18 cellular contexts compared by ENCODE assay signal in genomic region chr3:39102504-39103323, GRCh38. TPM values are rescaled to one million over a fixed set of nuclear protein-coding genes. Genes with fewer than 3 reads are reported as not detected.
DNase-seq lines count a peak whose midpoint lies in the region; ATAC-seq and TF ChIP-seq lines count a peak whose summit lies in the region.
"Had no signal": no experiment of that assay in that cellular context is flagged by ENCODE, and none has a peak within 500 bp of the region (broad histone marks: within the 10 kb centered on the region; RNA-seq: fewer than 3 reads in every experiment).

No MANE protein-coding gene starts in this region.

- peak overlapping the region; percentile 88 for H3K4me2 ChIP-seq in Loucy (ENCODE audit: low read depth, low read length, poor library complexity, severe bottlenecking)

- peak; percentile 18 for DNase-seq in activated CD8-positive, alpha-beta T cell treated with anti-CD3 and anti-CD28 coated beads, Interleukin-2, amount 10 ng/mL, durations not matched to agents 7 days and 5 days
- DNase-seq in activated CD8-positive, alpha-beta T cell treated with anti-CD3 and anti-CD28 coated beads for 36 hours, result no peak
- DNase-seq in endothelial cell (ENCODE audit: low spot score) (no peak), NCI-H748 (lab: John Stamatoyannopoulos, UW; ENCODE audit: unreplicated experiment) (no peak)
- no peak for DNase-seq in stimulated activated naive B cell treated with anti-CD40 and anti-IgM and Interleukin-4, amounts not matched to agents 10 μg/mL and 1 μg/mL and 100 μg/mL, for 72 hours
- DNase-seq in effector CD4-positive, alpha-beta T cell, result no peak
- DNase-seq: aorta, C1 segment of cervical spinal cord, left lung, MG63, NCI-H187, transverse colon had no signal

- peak overlapping the region; percentile 19 for H3K4me3 ChIP-seq in Loucy (ENCODE audit: low read length, poor library complexity, severe bottlenecking)
- H3K4me3 ChIP-seq: gastroesophageal sphincter, left lung, MG63, prostate gland, transverse colon had no signal

- no peaks in the 10 kb centered on the region for H3K9me2 ChIP-seq in Loucy (replicated peaks; ENCODE audit: low read depth, low read length)

- CTCF ChIA-PET in activated CD8-positive, alpha-beta T cell treated with anti-CD3 and anti-CD28 coated beads, Interleukin-2, amount 10 ng/mL, durations not matched to agents 7 days and 5 days (lab: Charles Lee), result interaction anchor here (8.6 kb wide), 1 partner anchor 186 kb away, joined by 59 read pairs; no protein-coding TSS in a partner anchor
- CTCF ChIA-PET in activated CD8-positive, alpha-beta T cell treated with anti-CD3 and anti-CD28 coated beads for 36 hours (lab: Charles Lee), result interaction anchor here (0.7 to 2.7 kb wide), 5 partner anchors 24 to 611 kb away, joined by 3 to 16 read pairs (median 3); no protein-coding TSS in a partner anchor

- H3K9me3 Mint-ChIP-seq in activated CD8-positive, alpha-beta T cell treated with anti-CD3 and anti-CD28 coated beads, Interleukin-2, amount 10 ng/mL, durations not matched to agents 7 days and 5 days (ENCODE audit: insufficient read depth), result no peaks in the 10 kb centered on the region
- no peaks in the 10 kb centered on the region for H3K9me3 Mint-ChIP-seq in activated CD8-positive, alpha-beta T cell treated with anti-CD3 and anti-CD28 coated beads for 36 hours
- no peaks in the 10 kb centered on the region for H3K9me3 Mint-ChIP-seq in endothelial cell (ENCODE audit: unreplicated experiment)
- no peaks in the 10 kb centered on the region for H3K9me3 Mint-ChIP-seq in stimulated activated naive B cell treated with anti-CD40 and anti-IgM and Interleukin-4, amounts not matched to agents 10 μg/mL and 1 μg/mL and 100 μg/mL, for 72 hours
- H3K9me3 Mint-ChIP-seq: activated T-helper 1 cell treated with anti-CD3 and anti-CD28 coated beads, Interleukin-12 subunit alpha, Interleukin-12 subunit beta, Interleukin-2, Interleukin-4 antibody, amounts not matched to agents 30 ng/mL and 10 ng/mL and 1 ng/mL, durations not matched to agents 14 hours and 24 hours and 36 hours had no signal

- peaks cover 29% of the 10 kb centered on the region for H3K79me2 ChIP-seq in Loucy (ENCODE audit: insufficient read depth, low read length)

- no peak overlapping the region for H3K27ac Mint-ChIP-seq in activated CD8-positive, alpha-beta T cell treated with anti-CD3 and anti-CD28 coated beads, Interleukin-2, amount 10 ng/mL, durations not matched to agents 7 days and 5 days
- H3K27ac Mint-ChIP-seq in activated CD8-positive, alpha-beta T cell treated with anti-CD3 and anti-CD28 coated beads for 36 hours, result no peak overlapping the region
- H3K27ac Mint-ChIP-seq in endothelial cell (ENCODE audit: unreplicated experiment), result peak overlapping the region; percentile 76
- peak overlapping the region; percentile 44 for H3K27ac Mint-ChIP-seq in stimulated activated naive B cell treated with anti-CD40 and anti-IgM and Interleukin-4, amounts not matched to agents 10 μg/mL and 1 μg/mL and 100 μg/mL, for 72 hours
- H3K27ac Mint-ChIP-seq: activated T-helper 1 cell treated with anti-CD3 and anti-CD28 coated beads, Interleukin-12 subunit alpha, Interleukin-12 subunit beta, Interleukin-2, Interleukin-4 antibody, amounts not matched to agents 30 ng/mL and 10 ng/mL and 1 ng/mL, durations not matched to agents 14 hours and 24 hours and 36 hours had no signal

- H2AFZ ChIP-seq in Loucy (ENCODE audit: low read length), result no peak overlapping the region

- H3K9ac ChIP-seq in Loucy (ENCODE audit: low read depth, low read length, poor library complexity, severe bottlenecking), result peak overlapping the region; percentile 48

- H3K36me3 Mint-ChIP-seq in activated CD8-positive, alpha-beta T cell treated with anti-CD3 and anti-CD28 coated beads, Interleukin-2, amount 10 ng/mL, durations not matched to agents 7 days and 5 days (ENCODE audit: low read depth), result no peaks in the 10 kb centered on the region
- H3K36me3 Mint-ChIP-seq in activated CD8-positive, alpha-beta T cell treated with anti-CD3 and anti-CD28 coated beads for 36 hours (ENCODE audit: low read depth), result no peaks in the 10 kb centered on the region
- peaks cover 33% of the 10 kb centered on the region for H3K36me3 Mint-ChIP-seq in endothelial cell (ENCODE audit: low read depth, unreplicated experiment)
- peaks cover 12 to 22% of the 10 kb centered on the region in 2 donors for H3K36me3 Mint-ChIP-seq in stimulated activated naive B cell treated with anti-CD40 and anti-IgM and Interleukin-4, amounts not matched to agents 10 μg/mL and 1 μg/mL and 100 μg/mL, for 72 hours

- TF ChIP-seq CTCF in activated CD8-positive, alpha-beta T cell treated with anti-CD3 and anti-CD28 coated beads for 36 hours (IDR thresholded peaks at IDR 0.05), result no peak
- TF ChIP-seq CTCF in Loucy (conservative IDR thresholded peaks at IDR 0.05; ENCODE audit: low read length) (no peak), endothelial cell (IDR thresholded peaks at IDR 0.05; ENCODE audit: unreplicated experiment) (no peak)

- H4K20me1 ChIP-seq in Loucy (ENCODE audit: insufficient read depth, low read length, poor library complexity, severe bottlenecking), result peaks cover 20% of the 10 kb centered on the region

- ATAC-seq in activated CD8-positive, alpha-beta T cell treated with anti-CD3 and anti-CD28 coated beads, Interleukin-2, amount 10 ng/mL, durations not matched to agents 7 days and 5 days, result no peak
- ATAC-seq in activated CD8-positive, alpha-beta T cell treated with anti-CD3 and anti-CD28 coated beads for 36 hours, result no peak
- ATAC-seq in stimulated activated naive B cell treated with anti-CD40 and anti-IgM and Interleukin-4, amounts not matched to agents 10 μg/mL and 1 μg/mL and 100 μg/mL, for 72 hours (replicated peaks), result no peak
- no peak for ATAC-seq in HG03432 (IDR thresholded peaks at IDR 0.05; ENCODE audit: unreplicated experiment)
- ATAC-seq: gastroesophageal sphincter, left lung had no signal

- POLR2A ChIA-PET in activated CD8-positive, alpha-beta T cell treated with anti-CD3 and anti-CD28 coated beads, Interleukin-2, amount 10 ng/mL, durations not matched to agents 7 days and 5 days (lab: Charles Lee), result interaction anchor here (0.6 kb wide), 1 partner anchor 192 kb away, joined by 4 read pairs; no protein-coding TSS in a partner anchor
- POLR2A ChIA-PET in activated CD8-positive, alpha-beta T cell treated with anti-CD3 and anti-CD28 coated beads for 36 hours (lab: Charles Lee), result interaction anchor here (0.7 kb wide), 1 partner anchor 309 kb away, joined by 3 read pairs; no protein-coding TSS in a partner anchor

- peaks cover 13% of the 10 kb centered on the region for H3K27me3 Mint-ChIP-seq in activated CD8-positive, alpha-beta T cell treated with anti-CD3 and anti-CD28 coated beads, Interleukin-2, amount 10 ng/mL, durations not matched to agents 7 days and 5 days (ENCODE audit: low read depth)
- H3K27me3 Mint-ChIP-seq in activated CD8-positive, alpha-beta T cell treated with anti-CD3 and anti-CD28 coated beads for 36 hours, result no peaks in the 10 kb centered on the region
- peaks cover 24% of the 10 kb centered on the region for H3K27me3 Mint-ChIP-seq in endothelial cell (ENCODE audit: unreplicated experiment)
- no peaks in the 10 kb centered on the region for H3K27me3 Mint-ChIP-seq in stimulated activated naive B cell treated with anti-CD40 and anti-IgM and Interleukin-4, amounts not matched to agents 10 μg/mL and 1 μg/mL and 100 μg/mL, for 72 hours

- H3K36me3 ChIP-seq in Loucy (ENCODE audit: insufficient read depth, low read length), result peaks cover 33% of the 10 kb centered on the region; the same call in 1 of the 2 replicates
- H3K36me3 ChIP-seq: MG63 had no signal

- H3K4me3 Mint-ChIP-seq in activated CD8-positive, alpha-beta T cell treated with anti-CD3 and anti-CD28 coated beads, Interleukin-2, amount 10 ng/mL, durations not matched to agents 7 days and 5 days, result no peak overlapping the region
- no peak overlapping the region for H3K4me3 Mint-ChIP-seq in activated CD8-positive, alpha-beta T cell treated with anti-CD3 and anti-CD28 coated beads for 36 hours
- peak overlapping the region; percentile 76 for H3K4me3 Mint-ChIP-seq in endothelial cell (ENCODE audit: unreplicated experiment)
- H3K4me3 Mint-ChIP-seq in stimulated activated naive B cell treated with anti-CD40 and anti-IgM and Interleukin-4, amounts not matched to agents 10 μg/mL and 1 μg/mL and 100 μg/mL, for 72 hours, result no peak overlapping the region
- H3K4me3 Mint-ChIP-seq: activated T-helper 1 cell treated with anti-CD3 and anti-CD28 coated beads, Interleukin-12 subunit alpha, Interleukin-12 subunit beta, Interleukin-2, Interleukin-4 antibody, amounts not matched to agents 30 ng/mL and 10 ng/mL and 1 ng/mL, durations not matched to agents 14 hours and 24 hours and 36 hours had no signal

- intact Hi-C loops in activated CD8-positive, alpha-beta T cell treated with anti-CD3 and anti-CD28 coated beads for 36 hours (cut with micrococcal nuclease), result no loop called here

- peaks cover 29% of the 10 kb centered on the region for H3K4me1 Mint-ChIP-seq in activated CD8-positive, alpha-beta T cell treated with anti-CD3 and anti-CD28 coated beads, Interleukin-2, amount 10 ng/mL, durations not matched to agents 7 days and 5 days (ENCODE audit: low read depth)
- H3K4me1 Mint-ChIP-seq in activated CD8-positive, alpha-beta T cell treated with anti-CD3 and anti-CD28 coated beads for 36 hours (ENCODE audit: low read depth), result peaks cover 26% of the 10 kb centered on the region
- H3K4me1 Mint-ChIP-seq in endothelial cell (ENCODE audit: unreplicated experiment), result peaks cover 57% of the 10 kb centered on the region
- peaks cover 42 to 57% of the 10 kb centered on the region in 2 donors for H3K4me1 Mint-ChIP-seq in stimulated activated naive B cell treated with anti-CD40 and anti-IgM and Interleukin-4, amounts not matched to agents 10 μg/mL and 1 μg/mL and 100 μg/mL, for 72 hours

- peaks cover 31% of the 10 kb centered on the region for H3K4me1 ChIP-seq in Loucy (ENCODE audit: insufficient read depth, low read length, poor library complexity, severe bottlenecking)

- no peaks in the 10 kb centered on the region for H3K27me3 ChIP-seq in Loucy (ENCODE audit: insufficient read depth, low read length, poor library complexity, severe bottlenecking)
- H3K27me3 ChIP-seq: gastroesophageal sphincter, left lung, MG63, transverse colon had no signal

- no peaks in the 10 kb centered on the region for H3K9me3 ChIP-seq in Loucy (ENCODE audit: insufficient read depth, low read depth, low read length)
- H3K9me3 ChIP-seq: gastroesophageal sphincter, left lung, MG63, prostate gland, transverse colon had no signal

- no peaks in the 10 kb centered on the region for H3F3A ChIP-seq in Loucy (ENCODE audit: low read depth)

RNA-seq across cellular contexts. Expression of gene GORASP1, which starts 4.7 kb away (rescaled TPM):
- 10 to 100 TPM; 10.8 to 11.0 TPM for total RNA-seq in activated CD8-positive, alpha-beta T cell treated with anti-CD3 and anti-CD28 coated beads, Interleukin-2, amount 10 ng/mL, durations not matched to agents 7 days and 5 days
- 10 to 100 TPM; 16.2 to 18.3 TPM for total RNA-seq in activated CD8-positive, alpha-beta T cell treated with anti-CD3 and anti-CD28 coated beads for 36 hours
- total RNA-seq in endothelial cell (ENCODE audit: unreplicated experiment), result 130 TPM

RNA-seq across cellular contexts. Expression of gene TTC21A, which starts 4.8 kb away (rescaled TPM):
- total RNA-seq in activated CD8-positive, alpha-beta T cell treated with anti-CD3 and anti-CD28 coated beads, Interleukin-2, amount 10 ng/mL, durations not matched to agents 7 days and 5 days, result 1 to 10 TPM in 1 of 2 experiments, under 1 TPM in 1; 0.97 to 1.2 TPM
- under 1 TPM; 0.69 to 0.79 TPM for total RNA-seq in activated CD8-positive, alpha-beta T cell treated with anti-CD3 and anti-CD28 coated beads for 36 hours
- 41.7 TPM for total RNA-seq in endothelial cell (ENCODE audit: unreplicated experiment)

RNA-seq across cellular contexts. Expression of gene CSRNP1, which starts 50.7 kb away (rescaled TPM):
- 10 to 100 TPM; 15.6 to 16.0 TPM for total RNA-seq in activated CD8-positive, alpha-beta T cell treated with anti-CD3 and anti-CD28 coated beads, Interleukin-2, amount 10 ng/mL, durations not matched to agents 7 days and 5 days
- total RNA-seq in activated CD8-positive, alpha-beta T cell treated with anti-CD3 and anti-CD28 coated beads for 36 hours, result 10 to 100 TPM; 88.0 to 88.3 TPM
- 20.8 TPM for total RNA-seq in endothelial cell (ENCODE audit: unreplicated experiment)

RNA-seq across cellular contexts. Expression of gene WDR48, which starts 50.9 kb away (rescaled TPM):
- total RNA-seq in activated CD8-positive, alpha-beta T cell treated with anti-CD3 and anti-CD28 coated beads, Interleukin-2, amount 10 ng/mL, durations not matched to agents 7 days and 5 days, result 10 to 100 TPM; 19.7 to 22.5 TPM
- total RNA-seq in activated CD8-positive, alpha-beta T cell treated with anti-CD3 and anti-CD28 coated beads for 36 hours, result 10 to 100 TPM; 33.2 to 34.7 TPM
- 33.4 TPM for total RNA-seq in endothelial cell (ENCODE audit: unreplicated experiment)

RNA-seq across cellular contexts. Expression of gene SCN11A, which starts 51.0 kb away (rescaled TPM):
- total RNA-seq in activated CD8-positive, alpha-beta T cell treated with anti-CD3 and anti-CD28 coated beads, Interleukin-2, amount 10 ng/mL, durations not matched to agents 7 days and 5 days, result not detected
- total RNA-seq in activated CD8-positive, alpha-beta T cell treated with anti-CD3 and anti-CD28 coated beads for 36 hours, result not detected
- 0.69 TPM for total RNA-seq in endothelial cell (ENCODE audit: unreplicated experiment)
- total RNA-seq: NCI-H460 had no signal

Comparison
In these comparisons a context has a peak if more than half of its experiments do, and no peak if none do; other contexts are left out.
1. H3K27ac Mint-ChIP-seq: peak in endothelial cell (single experiment) and stimulated activated naive B cell treated with anti-CD40 and anti-IgM and Interleukin-4, amounts not matched to agents 10 μg/mL and 1 μg/mL and 100 μg/mL, for 72 hours (single experiment); none in activated CD8-positive, alpha-beta T cell treated with anti-CD3 and anti-CD28 coated beads, Interleukin-2, amount 10 ng/mL, durations not matched to agents 7 days and 5 days (single experiment) and activated CD8-positive, alpha-beta T cell treated with anti-CD3 and anti-CD28 coated beads for 36 hours (single experiment).
2. RNA of gene TTC21A, which starts 4.8 kb away (total RNA-seq): 41.7 TPM in endothelial cell (single experiment); 0.97 to 1.2 TPM in activated CD8-positive, alpha-beta T cell treated with anti-CD3 and anti-CD28 coated beads, Interleukin-2, amount 10 ng/mL, durations not matched to agents 7 days and 5 days and 0.69 to 0.79 TPM in activated CD8-positive, alpha-beta T cell treated with anti-CD3 and anti-CD28 coated beads for 36 hours; every median in the first group is over 10 times any median in the second.